8 cellular contexts compared by ENCODE assay signal in the genomic region with DNA sequence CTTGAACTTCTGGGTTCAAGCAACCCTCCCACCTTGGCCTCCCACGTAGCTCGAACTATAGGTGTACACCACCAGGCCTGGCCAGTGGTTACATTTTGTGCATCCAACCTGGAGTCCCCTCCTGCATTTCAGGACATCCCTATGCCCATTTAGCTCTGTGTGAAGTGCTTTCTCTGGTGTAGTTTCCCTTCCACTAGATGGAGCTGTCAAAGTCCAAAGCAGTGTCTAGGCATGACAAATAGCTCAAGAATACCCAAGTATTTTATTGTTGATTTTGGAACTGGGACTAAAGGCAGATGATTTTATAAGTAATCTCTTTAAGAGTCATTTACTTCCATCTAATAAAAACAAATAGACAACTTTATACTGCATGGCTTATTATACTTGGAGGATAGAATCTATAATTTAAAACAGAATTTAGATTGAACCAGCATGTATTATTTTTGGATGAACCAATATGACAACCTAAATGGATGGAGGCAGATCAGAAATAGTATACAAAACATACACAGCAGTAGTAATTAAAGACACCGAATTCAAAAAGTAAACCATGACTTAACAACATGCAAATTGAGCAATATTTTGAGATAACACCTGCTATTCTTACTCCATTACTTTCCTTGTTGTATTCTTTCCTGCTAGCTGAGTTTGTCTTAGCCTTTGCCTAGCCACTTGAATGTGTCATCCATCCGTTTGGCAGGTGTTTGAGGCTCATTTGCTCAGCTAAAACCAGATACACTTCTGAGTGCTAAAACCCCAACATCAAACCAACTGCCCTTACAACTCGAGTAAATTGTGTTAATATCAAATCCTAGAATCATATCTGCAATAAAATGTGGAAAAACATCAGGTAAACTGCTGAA. TPM values are rescaled to one million over a fixed set of nuclear protein-coding genes. Genes with fewer than 3 reads are reported as not detected.
DNase-seq lines count a peak whose midpoint lies in the region; ATAC-seq and TF ChIP-seq lines count a peak whose summit lies in the region.

No MANE protein-coding gene starts in this region.

- H3K4me2 ChIP-seq in SU-DHL-6 (ENCODE audit: low read depth, low read length, poor library complexity, severe bottlenecking), result no peak overlapping the region

- H3K27me3 Mint-ChIP-seq in stimulated activated naive CD8-positive, alpha-beta T cell treated with anti-CD3 and anti-CD28 coated beads, Interleukin-15, amount 100 ng/mL, for 72 hours, result no peaks in the 10 kb centered on the region
- no peaks in the 10 kb centered on the region for H3K27me3 Mint-ChIP-seq in mesothelial cell of epicardium (ENCODE audit: low read depth)

- H3K9ac ChIP-seq in SU-DHL-6 (ENCODE audit: low read length), result no peak overlapping the region

- peaks cover 27% of the 10 kb centered on the region; the same call in 1 of the 2 replicates for H3K36me3 ChIP-seq in SU-DHL-6 (ENCODE audit: low read length)

- DNase-seq in NCI-H526 (lab: John Stamatoyannopoulos, UW) (peak; percentile 10 to 27), NCI-H526 treated with DMSO at 0.1 percent for 48 hours (lab: John Stamatoyannopoulos, UW) (no peak), HCEC 1CT (peak; percentile 60), fibroblast of the conjunctiva (ENCODE audit: low read depth) (peak; percentile 41), mesothelial cell of epicardium (ENCODE audit: low spot score in 2 of 2, unreplicated experiment in 2 of 2) (no peak), islet precursor cell (no peak)
- peak in 1 of 2 donors; percentile 3 for DNase-seq in stimulated activated naive CD8-positive, alpha-beta T cell treated with anti-CD3 and anti-CD28 coated beads, Interleukin-15, amount 100 ng/mL, for 72 hours

- no peaks in the 10 kb centered on the region for H3K4me1 Mint-ChIP-seq in stimulated activated naive CD8-positive, alpha-beta T cell treated with anti-CD3 and anti-CD28 coated beads, Interleukin-15, amount 100 ng/mL, for 72 hours
- H3K4me1 Mint-ChIP-seq in mesothelial cell of epicardium, result no peaks in the 10 kb centered on the region

- peaks cover 13% of the 10 kb centered on the region for H3F3A ChIP-seq in SU-DHL-6 (ENCODE audit: insufficient read depth)

- no peak overlapping the region for H3K4me3 ChIP-seq in SU-DHL-6 (ENCODE audit: insufficient read depth, low read length, poor library complexity, severe bottlenecking)

- H2AFZ ChIP-seq in SU-DHL-6 (ENCODE audit: low read depth, low read length, severe bottlenecking), result no peak overlapping the region

- ATAC-seq in stimulated activated naive CD8-positive, alpha-beta T cell treated with anti-CD3 and anti-CD28 coated beads, Interleukin-15, amount 100 ng/mL, for 72 hours, result peak; percentile 72

- H4K20me1 ChIP-seq in SU-DHL-6 (ENCODE audit: low read depth, low read length), result no peaks in the 10 kb centered on the region

- no peaks in the 10 kb centered on the region for H3K9me3 ChIP-seq in SU-DHL-6 (ENCODE audit: insufficient read depth, low read length)

- H3K27ac ChIP-seq in SU-DHL-6 (ENCODE audit: low read depth, low read length), result peak overlapping the region; percentile 13

- H3K9me3 Mint-ChIP-seq in stimulated activated naive CD8-positive, alpha-beta T cell treated with anti-CD3 and anti-CD28 coated beads, Interleukin-15, amount 100 ng/mL, for 72 hours, result no peaks in the 10 kb centered on the region
- no peaks in the 10 kb centered on the region for H3K9me3 Mint-ChIP-seq in mesothelial cell of epicardium

- H3K9me2 ChIP-seq in SU-DHL-6 (replicated peaks; ENCODE audit: insufficient read depth, low read length), result no peaks in the 10 kb centered on the region

- H3K4me3 Mint-ChIP-seq in stimulated activated naive CD8-positive, alpha-beta T cell treated with anti-CD3 and anti-CD28 coated beads, Interleukin-15, amount 100 ng/mL, for 72 hours, result no peak overlapping the region
- no peak overlapping the region for H3K4me3 Mint-ChIP-seq in mesothelial cell of epicardium

- H3K27me3 ChIP-seq in SU-DHL-6 (ENCODE audit: low read length), result no peaks in the 10 kb centered on the region

- H3K27ac Mint-ChIP-seq in stimulated activated naive CD8-positive, alpha-beta T cell treated with anti-CD3 and anti-CD28 coated beads, Interleukin-15, amount 100 ng/mL, for 72 hours, result peak overlapping the region; percentile 19 to 44
- H3K27ac Mint-ChIP-seq in mesothelial cell of epicardium, result no peak overlapping the region

- H3K79me2 ChIP-seq in SU-DHL-6 (ENCODE audit: insufficient read depth, low read length), result no peaks in the 10 kb centered on the region

- peak; percentile 72 for TF ChIP-seq CTCF in SU-DHL-6 (IDR thresholded peaks at IDR 0.05; ENCODE audit: insufficient read depth, low read length, poor library complexity, severe bottlenecking)
- TF ChIP-seq CTCF in mesothelial cell of epicardium (IDR thresholded peaks at IDR 0.05; ENCODE audit: unreplicated experiment), result no peak

- H3K36me3 Mint-ChIP-seq in mesothelial cell of epicardium, result peaks cover 20% of the 10 kb centered on the region

RNA-seq across cellular contexts. Expression of gene EIF4ENIF1, which starts 37.7 kb away (rescaled TPM):
- 41.0 to 44.4 TPM (median 44.1 TPM) in 3 replicates for total RNA-seq in mesothelial cell of epicardium

RNA-seq across cellular contexts. Expression of gene SFI1, which starts 44.4 kb away (rescaled TPM):
- 38.7 to 46.1 TPM (median 45.7 TPM) in 3 replicates for total RNA-seq in mesothelial cell of epicardium

RNA-seq across cellular contexts. Expression of gene DRG1, which starts 52.5 kb away (rescaled TPM):
- total RNA-seq in mesothelial cell of epicardium, result 57.8 to 62.9 TPM (median 59.1 TPM) in 3 replicates

Comparison
In these comparisons a context has a peak if more than half of its experiments do, and no peak if none do; other contexts are left out.
1. DNase-seq: peak in NCI-H526 (2 of 2), HCEC 1CT (single experiment) and fibroblast of the conjunctiva (single experiment); none in NCI-H526 treated with DMSO at 0.1 percent for 48 hours (single experiment), mesothelial cell of epicardium (0 of 2) and islet precursor cell (single experiment).